ENCODE assay signal across 8 cellular contexts in the genomic region with DNA sequence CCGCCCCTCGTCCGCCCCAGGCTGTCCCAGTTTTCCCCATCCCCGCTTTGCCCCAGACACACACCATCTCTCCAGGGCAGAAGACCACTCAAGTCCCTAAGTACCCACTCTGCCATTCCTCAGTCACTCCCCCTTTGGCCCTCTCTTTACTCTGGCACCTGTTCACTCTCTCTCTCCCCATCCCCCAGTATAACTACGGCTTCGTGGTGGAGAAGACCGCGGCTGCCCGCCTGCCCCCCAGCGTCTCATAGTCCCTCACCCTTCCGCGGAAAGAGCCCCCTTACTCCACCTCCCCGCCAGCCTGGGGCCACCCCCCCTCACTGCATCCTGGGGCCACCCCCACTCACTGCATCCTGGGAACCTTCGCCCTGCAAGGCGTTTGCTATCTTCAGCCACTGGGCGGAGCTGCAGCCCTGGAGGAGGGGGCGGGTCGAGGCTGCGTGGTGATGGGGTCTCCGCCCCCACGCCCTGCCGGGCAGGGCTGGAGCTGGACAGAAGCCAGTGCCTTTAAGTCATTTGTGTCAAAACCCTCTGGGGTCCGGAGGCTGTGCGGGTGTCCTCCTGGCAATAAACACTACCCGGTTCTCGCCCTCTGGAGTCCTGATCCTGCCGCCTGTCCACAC. TPM values are rescaled to one million over a fixed set of nuclear protein-coding genes. Genes with fewer than 3 reads are reported as not detected.
A peak's percentile ranks its signal among the peaks of the same experiment; 100 is the strongest.
DNase-seq lines count a peak whose midpoint lies in the region; ATAC-seq and TF ChIP-seq lines count a peak whose summit lies in the region.

No MANE protein-coding gene starts in this region.

- no peak overlapping the region for H2BK15ac ChIP-seq in mesenchymal stem cell (ENCODE audit: low read depth, poor library complexity, severe bottlenecking)

- peak; percentile 62 for TF ChIP-seq CTCF in cardiac muscle cell (IDR thresholded peaks at IDR 0.05; ENCODE audit: low read depth, low read length)

- DNase-seq in cardiac muscle cell (ENCODE audit: low read depth in 1 of 2, low spot score in 1 of 2) (peak; percentile 71 to 92), Right ventricle myocardium inferior (ENCODE audit: missing footprints) (no peak), NT2/D1 (ENCODE audit: low read depth, low spot score) (no peak), cerebellar cortex (ENCODE audit: low spot score) (peak; percentile 50), mesenchymal stem cell (peak; percentile 66), NCI-H146 (lab: John Stamatoyannopoulos, UW) (no peak)

- H3K36me3 ChIP-seq in cardiac muscle cell (no peaks in the 10 kb centered on the region), NT2/D1 (ENCODE audit: insufficient read depth, insufficient read length, low read length) (peaks cover 11% of the 10 kb centered on the region), mesenchymal stem cell (ENCODE audit: control insufficient read depth in 1 of 2, insufficient read depth in 2 of 2, low read depth in 1 of 2, low read length in 2 of 2) (peaks cover 16 to 23% of the 10 kb centered on the region in 2 experiments)

- H3K9me3 ChIP-seq in cardiac muscle cell (ENCODE audit: low read depth), result no peaks in the 10 kb centered on the region
- no peaks in the 10 kb centered on the region for H3K9me3 ChIP-seq in NT2/D1 (ENCODE audit: insufficient read depth, low read length)
- H3K9me3 ChIP-seq in mesenchymal stem cell (ENCODE audit: control insufficient read depth, low read length), result no peaks in the 10 kb centered on the region

- intact Hi-C loops in Right ventricle myocardium inferior (cut with DNase I), result loop anchor here (5.0 kb wide), 1 partner anchor 42 kb away; no protein-coding TSS in a partner anchor

- H3K14ac ChIP-seq in mesenchymal stem cell (ENCODE audit: low read length in 2 of 2), result no peak overlapping the region

- H3K79me1 ChIP-seq in mesenchymal stem cell (replicated peaks; ENCODE audit: low read length, poor library complexity, severe bottlenecking), result peaks cover 9% of the 10 kb centered on the region

- H3K4me3 ChIP-seq in cardiac muscle cell (peak overlapping the region; percentile 12), NT2/D1 (ENCODE audit: insufficient read length, low read depth) (peak overlapping the region; percentile 11), mesenchymal stem cell (ENCODE audit: insufficient read depth in 1 of 2, low read depth in 1 of 2, low read length in 2 of 2) (no peak overlapping the region)

- ATAC-seq in Right ventricle myocardium inferior, result no peak
- ATAC-seq in GM19467 (IDR thresholded peaks at IDR 0.05; ENCODE audit: unreplicated experiment), result no peak
- no peak for ATAC-seq in GM21619 (IDR thresholded peaks at IDR 0.05; ENCODE audit: unreplicated experiment)

- H2BK5ac ChIP-seq in mesenchymal stem cell (ENCODE audit: low read depth, low read length, poor library complexity, severe bottlenecking), result no peak overlapping the region

- H4K91ac ChIP-seq in mesenchymal stem cell (ENCODE audit: low read length), result peak overlapping the region; percentile 78

- no peak overlapping the region for H2AK5ac ChIP-seq in mesenchymal stem cell (ENCODE audit: low read length, severe bottlenecking)

- no peak overlapping the region for H4K8ac ChIP-seq in mesenchymal stem cell (ENCODE audit: low read length)

- WGBS in mesenchymal stem cell, result 13% methylated on average over 24 of the region's 27 CpGs

- no peak overlapping the region for H3K4ac ChIP-seq in mesenchymal stem cell (ENCODE audit: low read depth in 1 of 2, low read length in 2 of 2)

- H3K9ac ChIP-seq in NT2/D1 (ENCODE audit: insufficient read length, low read depth), result peak overlapping the region; percentile 61
- H3K9ac ChIP-seq in mesenchymal stem cell (ENCODE audit: low read length), result no peak overlapping the region

- H3K4me1 ChIP-seq in cardiac muscle cell (ENCODE audit: low read depth) (peaks cover 3% of the 10 kb centered on the region), NT2/D1 (ENCODE audit: insufficient read depth, insufficient read length) (peaks cover 11% of the 10 kb centered on the region), mesenchymal stem cell (ENCODE audit: control insufficient read depth, insufficient read depth, low read depth, low read length) (peaks cover 16% of the 10 kb centered on the region)

- no peaks in the 10 kb centered on the region for H3K27me3 ChIP-seq in cardiac muscle cell
- H3K27me3 ChIP-seq in NT2/D1 (ENCODE audit: insufficient read depth, insufficient read length), result peaks cover 8% of the 10 kb centered on the region
- no peaks in the 10 kb centered on the region for H3K27me3 ChIP-seq in mesenchymal stem cell (ENCODE audit: control insufficient read depth in 1 of 2, insufficient read depth in 1 of 2, low read length in 2 of 2)

- H3K27ac ChIP-seq in cardiac muscle cell (peak overlapping the region; percentile 51), mesenchymal stem cell (ENCODE audit: low read length, poor library complexity, severe bottlenecking) (no peak overlapping the region)

- peak overlapping the region in 1 of 2 experiments; percentile 24 for H3K18ac ChIP-seq in mesenchymal stem cell (ENCODE audit: low read depth in 1 of 2, low read length in 2 of 2)

- H2AFZ ChIP-seq in mesenchymal stem cell (ENCODE audit: low read depth, low read length), result no peak overlapping the region

- no peak overlapping the region for H3K23ac ChIP-seq in mesenchymal stem cell (ENCODE audit: low read length in 2 of 2)

- H2BK120ac ChIP-seq in mesenchymal stem cell (ENCODE audit: low read depth, low read length), result no peak overlapping the region

- peak overlapping the region in 1 of 2 experiments; percentile 23 for H2BK12ac ChIP-seq in mesenchymal stem cell (ENCODE audit: low read length in 2 of 2)

- H3K4me2 ChIP-seq in mesenchymal stem cell (ENCODE audit: low read length, poor library complexity, severe bottlenecking), result no peak overlapping the region

RNA-seq across cellular contexts. Expression of gene MVB12A, which starts 5.0 kb away (rescaled TPM):
- total RNA-seq in cardiac muscle cell (133 and 148 TPM in 2 replicates), Right ventricle myocardium inferior (19.9 TPM)
- polyA plus RNA-seq in cardiac muscle cell, result 130 and 148 TPM in 2 replicates
- 69.3 TPM for polyA plus RNA-seq in mesenchymal stem cell (2013, experiment 1 of 2)
- 64.2 TPM for polyA plus RNA-seq in mesenchymal stem cell (2013, experiment 2 of 2)

RNA-seq across cellular contexts. Expression of gene BST2, which starts 19.4 kb away (rescaled TPM):
- 69.3 and 166 TPM in 2 replicates for total RNA-seq in cardiac muscle cell
- 91.8 and 184 TPM in 2 replicates for polyA plus RNA-seq in cardiac muscle cell
- total RNA-seq in Right ventricle myocardium inferior, result 54.5 TPM
- 56.3 TPM for polyA plus RNA-seq in mesenchymal stem cell (2013, experiment 1 of 2)
- 55.0 TPM for polyA plus RNA-seq in mesenchymal stem cell (2013, experiment 2 of 2)

RNA-seq across cellular contexts. Expression of gene TMEM221, which starts 23.6 kb away (rescaled TPM):
- total RNA-seq in cardiac muscle cell (3.2 and 3.3 TPM in 2 replicates), Right ventricle myocardium inferior (not detected)
- polyA plus RNA-seq in cardiac muscle cell, result 5.7 and 6.0 TPM in 2 replicates
- polyA plus RNA-seq in mesenchymal stem cell (2013, experiment 1 of 2), result 0.26 TPM
- 0.25 TPM for polyA plus RNA-seq in mesenchymal stem cell (2013, experiment 2 of 2)

RNA-seq across cellular contexts. Expression of gene CCDC194, which starts 30.9 kb away (rescaled TPM):
- 1.4 and 2.2 TPM in 2 replicates for total RNA-seq in cardiac muscle cell
- 2.3 and 3.0 TPM in 2 replicates for polyA plus RNA-seq in cardiac muscle cell
- total RNA-seq in Right ventricle myocardium inferior, result not detected
- polyA plus RNA-seq in mesenchymal stem cell (2013, experiment 1 of 2), result 0.23 TPM
- polyA plus RNA-seq in mesenchymal stem cell (2013, experiment 2 of 2), result 0.11 TPM

RNA-seq across cellular contexts. Expression of gene NXNL1, which starts 35.9 kb away (rescaled TPM):
- total RNA-seq in cardiac muscle cell, result not detected in 2 replicates
- 0.16 TPM in 1 of 2 replicates, not detected in the other for polyA plus RNA-seq in cardiac muscle cell
- total RNA-seq in Right ventricle myocardium inferior, result not detected
- polyA plus RNA-seq in mesenchymal stem cell (2013, experiment 1 of 2), result not detected
- polyA plus RNA-seq in mesenchymal stem cell (2013, experiment 2 of 2), result not detected

Comparison
In these comparisons a context has a peak if more than half of its experiments do, and no peak if none do; other contexts are left out.
1. DNase-seq: peak in cardiac muscle cell (2 of 2), cerebellar cortex (single experiment) and mesenchymal stem cell (single experiment); none in Right ventricle myocardium inferior (single experiment), NT2/D1 (single experiment) and NCI-H146 (single experiment).
2. H3K4me3 ChIP-seq: peak in cardiac muscle cell (single experiment) and NT2/D1 (single experiment); none in mesenchymal stem cell (0 of 2).